7 cellular contexts compared by ENCODE assay signal in genomic region chr5:148382961-148383360, GRCh38. TPM values are rescaled to one million over a fixed set of nuclear protein-coding genes. Genes with fewer than 3 reads are reported as not detected.
A peak's percentile ranks its signal among the peaks of the same experiment; 100 is the strongest.
DNase-seq lines count a peak whose midpoint lies in the region; ATAC-seq, FAIRE-seq and TF ChIP-seq lines count a peak whose summit lies in the region.

No MANE protein-coding gene starts in this region.

- intact Hi-C loops in HCT116 (cut with micrococcal nuclease), result loop anchor here (5.0 kb wide), 1 partner anchor 349 kb away; no protein-coding TSS in a partner anchor
- intact Hi-C loops in activated CD4-positive, alpha-beta memory T cell treated with anti-CD3 and anti-CD28 coated beads for 36 hours (cut with micrococcal nuclease), result loop anchor here (1.0 to 10.0 kb wide), 7 partner anchors 197 to 1936 kb away; partner anchors contain the start of genes CSNK1A1 and TCERG1

- peaks cover 37% of the 10 kb centered on the region for H3K79me2 ChIP-seq in HCT116 (ENCODE audit: insufficient read depth, low read length)
- peaks cover 38% of the 10 kb centered on the region for H3K79me2 ChIP-seq in smooth muscle cell (ENCODE audit: low read depth)

- H3K9me2 ChIP-seq in HCT116 (ENCODE audit: insufficient read depth), result no peaks in the 10 kb centered on the region

- H2AFZ ChIP-seq in HCT116 (ENCODE audit: low read depth, low read length, poor library complexity, severe bottlenecking) (peak overlapping the region; percentile 83), smooth muscle cell (ENCODE audit: low read depth) (peak overlapping the region; percentile 75)

- peaks cover 45% of the 10 kb centered on the region for H3K4me1 Mint-ChIP-seq in activated CD4-positive, alpha-beta memory T cell treated with anti-CD3 and anti-CD28 coated beads for 36 hours (ENCODE audit: low read depth)

- no peaks in the 10 kb centered on the region for H3K27me3 Mint-ChIP-seq in activated CD4-positive, alpha-beta memory T cell treated with anti-CD3 and anti-CD28 coated beads for 36 hours

- H3K4me3 Mint-ChIP-seq in activated CD4-positive, alpha-beta memory T cell treated with anti-CD3 and anti-CD28 coated beads for 36 hours, result peak overlapping the region; percentile 86

- no peaks in the 10 kb centered on the region for H3K27me3 ChIP-seq in HCT116 (ENCODE audit: insufficient read depth, low read length)
- no peaks in the 10 kb centered on the region for H3K27me3 ChIP-seq in iPS-18a (ENCODE audit: control insufficient read depth, insufficient read depth, low read length)
- H3K27me3 ChIP-seq in smooth muscle cell (ENCODE audit: low read depth), result no peaks in the 10 kb centered on the region

- H4K20me1 ChIP-seq in HCT116 (ENCODE audit: insufficient read depth) (no peaks in the 10 kb centered on the region), smooth muscle cell (ENCODE audit: low read depth) (peaks cover 1% of the 10 kb centered on the region)

- H3K27ac Mint-ChIP-seq in activated CD4-positive, alpha-beta memory T cell treated with anti-CD3 and anti-CD28 coated beads for 36 hours, result peak overlapping the region; percentile 92

- TF ChIP-seq CTCF in HCT116 (IDR thresholded peaks at IDR 0.05 in 2 of 3, conservative IDR thresholded peaks at IDR 0.05 in 1 of 3; ENCODE audit: borderline replicate concordance in 1 of 3, insufficient read depth in 1 of 3, low read depth in 2 of 3, low read length in 2 of 3) (no peak), smooth muscle cell (IDR thresholded peaks at IDR 0.05; ENCODE audit: borderline replicate concordance, insufficient read depth, poor library complexity, severe bottlenecking) (no peak)

- TF ChIP-seq RAD21 in HCT116 (IDR thresholded peaks at IDR 0.05; ENCODE audit: low read depth), result no peak

- peaks cover 34% of the 10 kb centered on the region for H3K36me3 Mint-ChIP-seq in activated CD4-positive, alpha-beta memory T cell treated with anti-CD3 and anti-CD28 coated beads for 36 hours

- H3K36me3 ChIP-seq in HCT116 (ENCODE audit: control insufficient read depth in 1 of 2, insufficient read depth in 2 of 2, low read length in 2 of 2), result no peaks in the 10 kb centered on the region
- no peaks in the 10 kb centered on the region for H3K36me3 ChIP-seq in iPS-18a (ENCODE audit: control insufficient read depth, low read depth, low read length)
- H3K36me3 ChIP-seq in smooth muscle cell (ENCODE audit: low read depth), result no peaks in the 10 kb centered on the region

- H3K4me1 ChIP-seq in HCT116 (ENCODE audit: control insufficient read depth in 1 of 2, insufficient read depth in 2 of 2, low read length in 2 of 2) (peaks cover 4 to 21% of the 10 kb centered on the region in 2 experiments; a peak in 3 of 4 replicates), iPS-18a (ENCODE audit: control insufficient read depth, low read depth, low read length) (peaks cover 11% of the 10 kb centered on the region), smooth muscle cell (ENCODE audit: low read depth) (peaks cover 17% of the 10 kb centered on the region)

- peak overlapping the region; percentile 85 for H3K4me3 ChIP-seq in HCT116 (replicated peaks in 1 of 2; ENCODE audit: low read depth in 1 of 2, low read length in 2 of 2)
- peak overlapping the region; percentile 79 for H3K4me3 ChIP-seq in iPS-18a (ENCODE audit: low read length)
- H3K4me3 ChIP-seq in smooth muscle cell, result peak overlapping the region; percentile 71

- CTCF ChIA-PET in HCT116 (lab: Charles Lee), result interaction anchor here (1.2 kb wide), 1 partner anchor 348 kb away, joined by 4 read pairs; no protein-coding TSS in a partner anchor
- CTCF ChIA-PET in activated CD4-positive, alpha-beta memory T cell treated with anti-CD3 and anti-CD28 coated beads for 36 hours (lab: Charles Lee), result no interaction called here

- no peak for TF ChIP-seq POLR2A in HCT116 (IDR thresholded peaks at IDR 0.05; ENCODE audit: borderline replicate concordance, extremely low read depth, insufficient read depth, insufficient read length)

- H3K4me2 ChIP-seq in HCT116 (ENCODE audit: low read length) (peak overlapping the region; percentile 82), smooth muscle cell (peak overlapping the region; percentile 94)

- no peak for ATAC-seq in HCT116
- no peak for ATAC-seq in HG03175 (IDR thresholded peaks at IDR 0.05; ENCODE audit: unreplicated experiment)

- no peak for FAIRE-seq in HTR-8/SVneo (lab: Jason Lieb, UNC)

- 77% methylated on average over 4 of the region's 4 CpGs for WGBS in smooth muscle cell (ENCODE audit: low lambda C conversion rate)

- TSS peak; percentile 91 for BruUV-seq in HCT116 (replicated peaks; lab: Mats Ljungman, UMichigan)

- H3K9me3 Mint-ChIP-seq in activated CD4-positive, alpha-beta memory T cell treated with anti-CD3 and anti-CD28 coated beads for 36 hours, result peaks cover 11% of the 10 kb centered on the region

- RAD21 ChIA-PET in HCT116 (lab: Charles Lee; ENCODE audit: low non-redundant PET in 1 of 2, low total read pairs in 2 of 2, uncharacterized antibody in 2 of 2, unreplicated experiment in 2 of 2), result no interaction called here

- H3F3A ChIP-seq in smooth muscle cell (ENCODE audit: low read depth), result peaks cover 4% of the 10 kb centered on the region

- DNase-seq in HCT116 (ENCODE audit: low read depth, low spot score) (no peak), smooth muscle cell (lab: John Stamatoyannopoulos, UW; ENCODE audit: unreplicated experiment) (no peak), NCI-H187 treated with DMSO at 0.1 percent for 48 hours (lab: John Stamatoyannopoulos, UW) (no peak), HTR-8/SVneo (ENCODE audit: insufficient read length, low spot score) (no peak)
- no peak for DNase-seq in activated CD4-positive, alpha-beta memory T cell treated with anti-CD3 and anti-CD28 coated beads for 36 hours

- H3K9ac ChIP-seq in HCT116 (ENCODE audit: low read length) (peak overlapping the region; percentile 82), iPS-18a (ENCODE audit: low read length) (peak overlapping the region; percentile 88), smooth muscle cell (ENCODE audit: low read depth) (peak overlapping the region; percentile 96)

- H3K27ac ChIP-seq in HCT116 (ENCODE audit: low read depth, low read length) (no peak overlapping the region), iPS-18a (ENCODE audit: low read length) (no peak overlapping the region), smooth muscle cell (ENCODE audit: low read depth) (peak overlapping the region; percentile 90)

- H3K9me3 ChIP-seq in HCT116 (ENCODE audit: control insufficient read depth in 1 of 2, insufficient read depth in 1 of 2, low read depth in 1 of 2, low read length in 2 of 2), result no peaks in the 10 kb centered on the region
- no peaks in the 10 kb centered on the region for H3K9me3 ChIP-seq in iPS-18a (ENCODE audit: control insufficient read depth, low read depth, low read length)
- no peaks in the 10 kb centered on the region for H3K9me3 ChIP-seq in smooth muscle cell (replicated peaks; ENCODE audit: low read depth)

- POLR2A ChIA-PET in HCT116 (lab: Charles Lee), result no interaction called here
- POLR2A ChIA-PET in activated CD4-positive, alpha-beta memory T cell treated with anti-CD3 and anti-CD28 coated beads for 36 hours (lab: Charles Lee), result no interaction called here

TF ChIP-seq in HCT116, 20 proteins besides CTCF, POLR2A, EP300 and RAD21 (continues in another document):
- TF ChIP-seq JUND (IDR thresholded peaks at IDR 0.05) (no peak), SP1 (IDR thresholded peaks at IDR 0.05; ENCODE audit: low read depth) (no peak), ZFX (IDR thresholded peaks at IDR 0.05) (no peak), EZH2 (IDR thresholded peaks at IDR 0.05) (no peak), ATF3 (IDR thresholded peaks at IDR 0.05) (no peak), YY1 (IDR thresholded peaks at IDR 0.05; ENCODE audit: extremely low read depth, insufficient replicate concordance, low read depth, low read length) (no peak), EZH2phosphoT487 (IDR thresholded peaks at IDR 0.05; ENCODE audit: borderline replicate concordance) (no peak)
- TF ChIP-seq, protein P1, sequence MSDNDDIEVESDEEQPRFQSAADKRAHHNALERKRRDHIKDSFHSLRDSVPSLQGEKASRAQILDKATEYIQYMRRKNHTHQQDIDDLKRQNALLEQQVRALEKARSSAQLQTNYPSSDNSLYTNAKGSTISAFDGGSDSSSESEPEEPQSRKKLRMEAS (IDR thresholded peaks at IDR 0.05), result no peak
- TF ChIP-seq, protein P2, sequence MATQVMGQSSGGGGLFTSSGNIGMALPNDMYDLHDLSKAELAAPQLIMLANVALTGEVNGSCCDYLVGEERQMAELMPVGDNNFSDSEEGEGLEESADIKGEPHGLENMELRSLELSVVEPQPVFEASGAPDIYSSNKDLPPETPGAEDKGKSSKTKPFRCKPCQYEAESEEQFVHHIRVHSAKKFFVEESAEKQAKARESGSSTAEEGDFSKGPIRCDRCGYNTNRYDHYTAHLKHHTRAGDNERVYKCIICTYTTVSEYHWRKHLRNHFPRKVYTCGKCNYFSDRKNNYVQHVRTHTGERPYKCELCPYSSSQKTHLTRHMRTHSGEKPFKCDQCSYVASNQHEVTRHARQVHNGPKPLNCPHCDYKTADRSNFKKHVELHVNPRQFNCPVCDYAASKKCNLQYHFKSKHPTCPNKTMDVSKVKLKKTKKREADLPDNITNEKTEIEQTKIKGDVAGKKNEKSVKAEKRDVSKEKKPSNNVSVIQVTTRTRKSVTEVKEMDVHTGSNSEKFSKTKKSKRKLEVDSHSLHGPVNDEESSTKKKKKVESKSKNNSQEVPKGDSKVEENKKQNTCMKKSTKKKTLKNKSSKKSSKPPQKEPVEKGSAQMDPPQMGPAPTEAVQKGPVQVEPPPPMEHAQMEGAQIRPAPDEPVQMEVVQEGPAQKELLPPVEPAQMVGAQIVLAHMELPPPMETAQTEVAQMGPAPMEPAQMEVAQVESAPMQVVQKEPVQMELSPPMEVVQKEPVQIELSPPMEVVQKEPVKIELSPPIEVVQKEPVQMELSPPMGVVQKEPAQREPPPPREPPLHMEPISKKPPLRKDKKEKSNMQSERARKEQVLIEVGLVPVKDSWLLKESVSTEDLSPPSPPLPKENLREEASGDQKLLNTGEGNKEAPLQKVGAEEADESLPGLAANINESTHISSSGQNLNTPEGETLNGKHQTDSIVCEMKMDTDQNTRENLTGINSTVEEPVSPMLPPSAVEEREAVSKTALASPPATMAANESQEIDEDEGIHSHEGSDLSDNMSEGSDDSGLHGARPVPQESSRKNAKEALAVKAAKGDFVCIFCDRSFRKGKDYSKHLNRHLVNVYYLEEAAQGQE (IDR thresholded peaks at IDR 0.05; ENCODE audit: low read depth), result no peak

RNA-seq across cellular contexts. Expression of gene FBXO38, which starts 0.8 kb away (rescaled TPM):
- 36.3 TPM for total RNA-seq in HCT116 (2021; ENCODE audit: unreplicated experiment)
- polyA plus RNA-seq in HCT116 (2012), result 15.6 TPM in 2 replicates
- 10 to 100 TPM; 43.1 to 45.0 TPM for total RNA-seq in activated CD4-positive, alpha-beta memory T cell treated with anti-CD3 and anti-CD28 coated beads for 36 hours
- total RNA-seq in smooth muscle cell, result 44.5 and 61.4 TPM in 2 replicates
- polyA plus RNA-seq in smooth muscle cell, result 23.7 and 24.4 TPM in 2 replicates

RNA-seq across cellular contexts. Expression of gene SPINK9, which starts 47.6 kb away (rescaled TPM):
- total RNA-seq in HCT116 (2021; ENCODE audit: unreplicated experiment) (not detected), smooth muscle cell (4.0 and 5.3 TPM in 2 replicates)
- not detected in 2 replicates for polyA plus RNA-seq in HCT116 (2012)
- total RNA-seq in activated CD4-positive, alpha-beta memory T cell treated with anti-CD3 and anti-CD28 coated beads for 36 hours, result not detected
- polyA plus RNA-seq in smooth muscle cell, result 4.2 and 5.9 TPM in 2 replicates
